ENCODE assay signal across 20 cellular contexts in the genomic region with DNA sequence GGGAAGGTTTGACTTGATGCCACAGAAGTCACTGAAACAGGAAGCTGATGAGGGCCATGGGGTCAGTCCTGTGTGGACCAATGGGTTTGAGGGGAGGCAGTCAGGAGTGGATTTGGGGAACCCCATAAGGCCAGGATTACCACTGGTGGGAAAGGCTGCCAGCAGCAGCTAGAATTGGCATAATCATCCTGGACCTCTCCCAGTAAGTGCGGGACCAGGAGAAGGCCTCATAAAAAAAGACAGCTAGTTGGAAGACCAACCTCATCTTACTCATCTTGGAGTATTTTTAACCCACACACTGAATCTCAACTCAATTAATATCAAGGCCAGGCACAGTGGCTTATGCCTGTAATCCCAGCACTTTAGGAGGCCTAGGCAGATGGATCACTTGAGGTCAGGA. TPM values are rescaled to one million over a fixed set of nuclear protein-coding genes. Genes with fewer than 3 reads are reported as not detected.
"Had no signal": no experiment of that assay in that cellular context is flagged by ENCODE, and none has a peak within 500 bp of the region (broad histone marks: within the 10 kb centered on the region; RNA-seq: fewer than 3 reads in every experiment).

No MANE protein-coding gene starts in this region.

- H3K36me3 ChIP-seq: colonic mucosa, esophagus squamous epithelium, heart right ventricle, neutrophil, ovary, right atrium auricular region, sigmoid colon, suprapubic skin, thyroid gland, upper lobe of left lung had no signal

- H3K36me3 Mint-ChIP-seq: naive thymus-derived CD8-positive, alpha-beta T cell had no signal

- H3K4me2 ChIP-seq: smooth muscle cell had no signal

- H3K9me3 Mint-ChIP-seq: naive thymus-derived CD8-positive, alpha-beta T cell had no signal

- H3K27ac ChIP-seq: colonic mucosa, esophagus squamous epithelium, heart right ventricle, neutrophil, ovary, right atrium auricular region, sigmoid colon, suprapubic skin, thyroid gland, upper lobe of left lung had no signal

- H3K9me3 ChIP-seq: colonic mucosa, esophagus squamous epithelium, heart right ventricle, mucosa of descending colon, neutrophil, ovary, right atrium auricular region, sigmoid colon, suprapubic skin, thyroid gland, upper lobe of left lung had no signal

- H3K4me3 ChIP-seq: colonic mucosa, esophagus squamous epithelium, heart right ventricle, mucosa of descending colon, ovary, right atrium auricular region, sigmoid colon, smooth muscle cell, suprapubic skin, thyroid gland, upper lobe of left lung had no signal

- H3K27me3 ChIP-seq: ovary, thyroid gland had no signal

- H3K4me1 ChIP-seq: colonic mucosa had no signal

- DNase-seq: colonic mucosa; dermis blood vessel endothelial cell; esophagus squamous epithelium; heart right ventricle; hypothalamus; islet precursor cell; mammary epithelial cell; mucosa of descending colon; naive thymus-derived CD8-positive, alpha-beta T cell; ovary; sigmoid colon; stimulated activated CD4-positive, alpha-beta T cell treated with anti-CD3 and anti-CD28 coated beads, Interleukin-2, amount 100 ng/mL, for 48 hours; stimulated activated naive CD8-positive, alpha-beta T cell treated with anti-CD3 and anti-CD28 coated beads, Interleukin-15, Interleukin-2, amounts not matched to agents 100 U/mL and 50 U/mL, for 24 hours; thyroid gland; upper lobe of left lung had no signal

- H3K27ac Mint-ChIP-seq: naive thymus-derived CD8-positive, alpha-beta T cell had no signal

RNA-seq across cellular contexts. Expression of gene TBX3, which starts 22.7 kb away (rescaled TPM):
- total RNA-seq: naive thymus-derived CD8-positive, alpha-beta T cell had no signal
- polyA plus RNA-seq: naive thymus-derived CD8-positive, alpha-beta T cell; neural cell had no signal
